1 cellular context compared by ENCODE assay signal in the genomic region with DNA sequence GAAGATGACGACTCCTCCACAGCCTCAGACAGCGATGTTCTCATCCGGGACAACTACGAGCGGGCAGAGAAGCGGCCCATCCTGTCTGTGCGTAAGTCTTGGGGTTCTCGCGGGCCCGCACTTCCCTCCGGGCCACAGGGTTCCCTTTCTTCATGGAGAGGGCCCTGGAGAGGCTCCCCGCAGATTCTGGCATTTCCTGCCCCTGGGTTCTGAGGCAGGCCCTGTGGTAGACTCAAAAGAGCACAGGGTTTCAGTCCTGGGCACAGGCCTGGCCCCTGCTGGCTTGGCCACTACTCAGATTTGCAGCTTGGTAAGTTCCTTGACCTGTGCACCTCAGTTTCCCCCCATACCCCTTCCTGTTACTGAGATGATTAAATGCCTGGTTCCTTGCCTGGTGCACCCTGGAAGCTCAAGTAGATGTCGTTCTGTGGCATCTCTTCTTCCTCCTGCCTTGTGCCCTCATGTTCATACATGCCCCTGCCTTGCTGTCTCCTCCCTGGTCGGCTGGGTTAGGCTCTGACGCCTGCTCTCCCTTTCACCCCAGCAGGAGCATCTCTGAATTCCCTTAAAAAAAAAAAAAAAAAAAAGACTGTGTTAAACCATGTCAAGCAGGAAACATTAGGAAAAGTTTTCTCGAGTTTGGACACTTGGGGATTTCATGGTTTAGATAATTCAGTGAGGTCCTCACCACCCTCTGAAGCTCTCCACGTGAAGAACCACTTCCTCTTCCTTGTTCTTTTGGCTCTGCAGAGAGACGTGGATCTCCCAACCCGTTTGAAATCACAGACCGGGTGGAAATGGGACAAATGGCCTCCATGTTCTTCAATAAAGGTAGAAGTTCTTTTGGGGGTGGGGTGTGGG.
A peak's percentile ranks its signal among the peaks of the same experiment; 100 is the strongest.
TF ChIP-seq lines count a peak whose summit lies in the region.

No MANE protein-coding gene starts in this region.

TF ChIP-seq in GM12878, 131 proteins besides CTCF, POLR2A, EP300 and RAD21:
- TF ChIP-seq TAF1 (IDR thresholded peaks at IDR 0.05; ENCODE audit: borderline replicate concordance, low read depth, low read length) (no peak), SPI1 (IDR thresholded peaks at IDR 0.05; ENCODE audit: borderline replicate concordance, insufficient read depth, low read depth, low read length) (peak; percentile 34; the same call in 1 of the 2 replicates)
TF ChIP-seq in GM12878: peak in this region for 1.
